Comparison of ENCODE assay signal across 11 cellular contexts in genomic region chr11:36069576-36070214, GRCh38.
DNase-seq lines count a peak whose midpoint lies in the region; ATAC-seq, FAIRE-seq and TF ChIP-seq lines count a peak whose summit lies in the region.
"Had no signal": no experiment of that assay in that cellular context is flagged by ENCODE, and none has a peak within 500 bp of the region (broad histone marks: within the 10 kb centered on the region; RNA-seq: fewer than 3 reads in every experiment).

No MANE protein-coding gene starts in this region.

- TF ChIP-seq CTCF in D721Med (IDR thresholded peaks at IDR 0.05; ENCODE audit: insufficient read depth, missing control alignments) (peak; percentile 40), VCaP (conservative IDR thresholded peaks at IDR 0.05) (peak; percentile 58)

- peaks cover 8% of the 10 kb centered on the region for H3K9me3 ChIP-seq in HUES6 (ENCODE audit: control insufficient read depth, insufficient read depth, low read depth, low read length)

- H3K36me3 ChIP-seq in HUES6 (ENCODE audit: control insufficient read depth, insufficient read depth, low read length) = no peaks in the 10 kb centered on the region
- H3K36me3 ChIP-seq: esophagus muscularis mucosa had no signal

- H3K27ac ChIP-seq in HUES6 (ENCODE audit: low read depth, low read length) (0 out of 2 replicates have a peak overlapping the region, but pooled peaks have one; percentile 4), VCaP (no peak overlapping the region)
- H3K27ac ChIP-seq: esophagus muscularis mucosa had no signal

- peaks cover 2 to 11% (median 4%) of the 10 kb centered on the region in 3 donors for H3K27me3 Mint-ChIP-seq in immature natural killer cell (ENCODE audit: low read depth in 3 of 3)

- ATAC-seq in HG02981 (IDR thresholded peaks at IDR 0.05; ENCODE audit: unreplicated experiment) = no peak

- DNase-seq in D721Med (ENCODE audit: insufficient read length, low spot score) (no peak), iPS-NIHi7 (ENCODE audit: extremely low spot score) (peak; percentile 68), GM12892 (ENCODE audit: insufficient read length) (no peak), frontal cortex (ENCODE audit: low spot score in 2 of 2) (no peak), immature natural killer cell (no peak)
- DNase-seq: CD4-positive, alpha-beta T cell; stimulated activated CD4-positive, alpha-beta T cell treated with anti-CD3 and anti-CD28 coated beads, Interleukin-2, amount 100 ng/mL, for 48 hours had no signal

- peaks cover 0 to 1% (median 0%) of the 10 kb centered on the region in 3 donors for H3K36me3 Mint-ChIP-seq in immature natural killer cell

- H3K4me1 ChIP-seq in HUES6 (ENCODE audit: control insufficient read depth, insufficient read depth, low read length) = peaks cover 40% of the 10 kb centered on the region

- FAIRE-seq in D721Med (lab: Jason Lieb, UNC) = no peak
- no peak for FAIRE-seq in GM12892 (lab: Jason Lieb, UNC)
- no peak for FAIRE-seq in frontal cortex (lab: Jason Lieb, UNC)

- no peak overlapping the region for H3K27ac Mint-ChIP-seq in immature natural killer cell
- H3K27ac Mint-ChIP-seq: CD4-positive, alpha-beta T cell had no signal

- TF ChIP-seq POLR2A in GM12892 (IDR thresholded peaks at IDR 0.05; ENCODE audit: low read depth, low read length) = no peak

- peaks cover 0 to 5% (median 0%) of the 10 kb centered on the region in 6 donors for H3K9me3 Mint-ChIP-seq in immature natural killer cell

- no peaks in the 10 kb centered on the region for H3K27me3 ChIP-seq in HUES6 (ENCODE audit: control insufficient read depth, insufficient read depth, low read length)
- H3K27me3 ChIP-seq: esophagus muscularis mucosa had no signal

- H3K4me3 Mint-ChIP-seq in immature natural killer cell = no peak overlapping the region
- H3K4me3 Mint-ChIP-seq: CD4-positive, alpha-beta T cell had no signal

- no peak overlapping the region for H3K4me3 ChIP-seq in HUES6 (ENCODE audit: low read depth, low read length)
- H3K4me3 ChIP-seq: esophagus muscularis mucosa had no signal

- H3K4me1 Mint-ChIP-seq in immature natural killer cell = no peaks in the 10 kb centered on the region

- H3K9ac ChIP-seq in HUES6 (ENCODE audit: low read length) = no peak overlapping the region
